In genomic region chr6:30926644-30927043, GRCh38 we compare ENCODE assay signal across 16 cellular contexts. TPM values are rescaled to one million over a fixed set of nuclear protein-coding genes. Genes with fewer than 3 reads are reported as not detected.
DNase-seq lines count a peak whose midpoint lies in the region; ATAC-seq and TF ChIP-seq lines count a peak whose summit lies in the region.
"Had no signal": no experiment of that assay in that cellular context is flagged by ENCODE, and none has a peak within 500 bp of the region (broad histone marks: within the 10 kb centered on the region; RNA-seq: fewer than 3 reads in every experiment).

No MANE protein-coding gene starts in this region.

- H3K56ac ChIP-seq in IMR-90 (ENCODE audit: extremely low read depth, insufficient read depth, low read length): no peak overlapping the region

- H2AK9ac ChIP-seq in IMR-90 (replicated peaks; ENCODE audit: low read depth, low read length, poor library complexity): no peak overlapping the region

- no peak overlapping the region for H3K9ac ChIP-seq in IMR-90 (ENCODE audit: low read depth, low read length)
- H3K9ac ChIP-seq: KMS-11 had no signal

- H3K9me3 ChIP-seq in IMR-90 (ENCODE audit: control insufficient read depth, insufficient read depth, low read length) (peaks cover 4% of the 10 kb centered on the region), tibial nerve (peaks cover 0 to 12% (median 0%) of the 10 kb centered on the region in 4 donors)

- no peak overlapping the region for H3K4ac ChIP-seq in IMR-90 (ENCODE audit: low read depth, low read length)

- H2BK5ac ChIP-seq in IMR-90 (ENCODE audit: low read depth, low read length, poor library complexity, severe bottlenecking): no peak overlapping the region

- H2AFZ ChIP-seq in IMR-90 (replicated peaks; ENCODE audit: low read length, poor library complexity): no peak overlapping the region

- no peak for TF ChIP-seq POLR2A in IMR-90 (IDR thresholded peaks at IDR 0.05; ENCODE audit: low read depth, low read length)
- peak in 1 of 2 donors; percentile 17 for TF ChIP-seq POLR2A in tibial nerve (IDR thresholded peaks at IDR 0.05)

- no peak overlapping the region for H2AK5ac ChIP-seq in IMR-90 (ENCODE audit: low read depth, low read length)

- POLR2A ChIA-PET in IMR-90 (lab: Charles Lee; ENCODE audit: unreplicated experiment): no interaction called here

- CTCF ChIA-PET in IMR-90 (lab: Yijun Ruan, JAX): interaction anchor here (1.2 to 2.8 kb wide), 3 partner anchors 12 to 144 kb away, joined by 3 to 12 read pairs (median 4); partner anchors contain the start of gene VARS2

- intact Hi-C loops in IMR-90 (cut with micrococcal nuclease): no loop called here

- no peaks in the 10 kb centered on the region for H4K20me1 ChIP-seq in IMR-90 (ENCODE audit: insufficient read depth, low read length)

- H3K4me1 ChIP-seq in IMR-90 (ENCODE audit: control insufficient read depth, insufficient read depth, low read length) (no peaks in the 10 kb centered on the region), tibial nerve (peaks cover 0 to 11% (median 0%) of the 10 kb centered on the region in 4 donors)

- H3K4me3 ChIP-seq in IMR-90 (ENCODE audit: insufficient read depth, low read depth, low read length) (no peak overlapping the region), cardiac fibroblast (replicated peaks in 1 of 2; ENCODE audit: low read depth in 2 of 2, low read length in 2 of 2) (no peak overlapping the region), kidney epithelial cell (ENCODE audit: low read depth, low read length) (no peak overlapping the region), tibial nerve (no peak overlapping the region)

- H2BK120ac ChIP-seq in IMR-90 (ENCODE audit: low read depth, low read length): no peak overlapping the region

- no peaks in the 10 kb centered on the region for H3K79me1 ChIP-seq in IMR-90 (ENCODE audit: low read depth in 1 of 2, low read length in 2 of 2)

- peak in 1 of 2 donors; percentile 51 for TF ChIP-seq EP300 in tibial nerve (IDR thresholded peaks at IDR 0.05)

- TF ChIP-seq CTCF in IMR-90 (conservative IDR thresholded peaks at IDR 0.05; ENCODE audit: low read depth, low read length) (no peak), cardiac fibroblast (IDR thresholded peaks at IDR 0.05; ENCODE audit: low read depth, low read length) (no peak), kidney epithelial cell (IDR thresholded peaks at IDR 0.05; ENCODE audit: insufficient read depth, low read length, poor library complexity, severe bottlenecking) (no peak), tibial nerve (IDR thresholded peaks at IDR 0.05) (no peak)

- no peak overlapping the region for H3K14ac ChIP-seq in IMR-90 (replicated peaks; ENCODE audit: low read depth, low read length)

- in situ Hi-C loops in IMR-90 (cut with MboI; ENCODE audit: low sequenced_read_pairs): no loop called here

- no peak overlapping the region for H4K8ac ChIP-seq in IMR-90 (ENCODE audit: low read depth in 2 of 2, low read length in 2 of 2)

- WGBS in IMR-90 (ENCODE audit: extremely low coverage in 2 of 2, insufficient read length in 1 of 2), 2 experiments: no CpG with 5 or more reads among the region's 4 CpGs
- WGBS in tibial nerve, 2 donors: 76 to 90% methylated on average over 4 of the region's 4 CpGs

- peak; percentile 48; the same call in 1 of the 2 replicates for ATAC-seq in IMR-90 (ENCODE audit: low read depth)
- ATAC-seq: activated naive CD8-positive, alpha-beta T cell treated with anti-CD3 and anti-CD28 coated beads, Interleukin-2, amount 50 U/mL, for 24 hours had no signal

- no peaks in the 10 kb centered on the region for H3K9me1 ChIP-seq in IMR-90 (ENCODE audit: insufficient read depth, low read length)

- H3K23ac ChIP-seq in IMR-90 (ENCODE audit: low read depth, low read length): no peak overlapping the region

- H4K91ac ChIP-seq in IMR-90 (ENCODE audit: insufficient read depth, low read depth, low read length): no peak overlapping the region

- H3K36me3 ChIP-seq in IMR-90 (ENCODE audit: control insufficient read depth, insufficient read depth, low read length): peaks cover 20% of the 10 kb centered on the region
- H3K36me3 ChIP-seq in kidney epithelial cell (ENCODE audit: control insufficient read depth, insufficient read depth, low read length): no peaks in the 10 kb centered on the region
- H3K36me3 ChIP-seq in tibial nerve: peaks cover 0 to 75% (median 3%) of the 10 kb centered on the region in 3 donors

- no peak overlapping the region for H4K5ac ChIP-seq in IMR-90 (ENCODE audit: low read depth, low read length)

- BruUV-seq in IMR-90 (replicated peaks; lab: Mats Ljungman, UMichigan): no TSS peak

- no peak overlapping the region for H3K18ac ChIP-seq in IMR-90 (ENCODE audit: low read depth, low read length)

- no peak for DNase-seq in IMR-90
- DNase-seq in cardiac fibroblast (ENCODE audit: low read depth in 2 of 2): peak; percentile 13 to 61
- peak; percentile 78 for DNase-seq in kidney epithelial cell (ENCODE audit: low read depth)
- peak in 1 of 2 donors; percentile 30 for DNase-seq in tibial nerve (ENCODE audit: low spot score in 2 of 2)
- no peak for DNase-seq in NOMO-1 treated with DMSO at 0.1 percent for 48 hours (lab: John Stamatoyannopoulos, UW; ENCODE audit: unreplicated experiment)
- no peak for DNase-seq in nucleus accumbens (lab: John Stamatoyannopoulos, UW)
- no peak for DNase-seq in activated gamma-delta T cell (lab: John Stamatoyannopoulos, UW)
- DNase-seq: activated CD4-positive, CD25-positive, alpha-beta regulatory T cell; activated naive CD8-positive, alpha-beta T cell treated with anti-CD3 and anti-CD28 coated beads, Interleukin-2, amount 50 U/mL, for 24 hours; CD4-positive, alpha-beta memory T cell; effector CD4-positive, alpha-beta T cell; glutamatergic neuron; NCI-H2081; NK-92 treated with Interleukin-12 subunit alpha and Interleukin-12 subunit beta, amount 100 ng/mL, for 24 hours had no signal

- dilution Hi-C loops in IMR-90 (cut with HindIII; ENCODE audit: low sequenced_read_pairs, unreplicated experiment): no loop called here

- TF ChIP-seq RAD21 in IMR-90 (IDR thresholded peaks at IDR 0.05; ENCODE audit: low read length): no peak

- H3K27ac ChIP-seq in IMR-90 (ENCODE audit: insufficient read depth, low read length) (no peak overlapping the region), tibial nerve (peak overlapping the region; percentile 23 to 84 (median 42))
- H3K27ac ChIP-seq: KMS-11 had no signal

- H3K4me2 ChIP-seq in IMR-90 (ENCODE audit: low read depth, low read length): no peak overlapping the region
- H3K4me2 ChIP-seq: KMS-11 had no signal

- no peak overlapping the region for H2BK20ac ChIP-seq in IMR-90 (ENCODE audit: low read depth, low read length)

- H2BK15ac ChIP-seq in IMR-90 (ENCODE audit: low read depth, low read length): no peak overlapping the region

- peaks cover 9% of the 10 kb centered on the region; the same call in 1 of the 2 replicates for H3K27me3 ChIP-seq in IMR-90 (ENCODE audit: control insufficient read depth, insufficient read depth, low read length)
- no peaks in the 10 kb centered on the region for H3K27me3 ChIP-seq in kidney epithelial cell (ENCODE audit: control insufficient read depth, insufficient read depth, low read length)
- no peaks in the 10 kb centered on the region for H3K27me3 ChIP-seq in tibial nerve

TF ChIP-seq in IMR-90, 13 proteins besides CTCF, POLR2A, EP300 and RAD21 (continues in another document):
- TF ChIP-seq NFE2L2 (IDR thresholded peaks at IDR 0.05; ENCODE audit: low read depth, low read length): no peak
- no peak for TF ChIP-seq ELK1 (IDR thresholded peaks at IDR 0.05; ENCODE audit: borderline replicate concordance, low read depth, low read length)
- TF ChIP-seq CHD1 (IDR thresholded peaks at IDR 0.05; ENCODE audit: low read depth, low read length): no peak
- no peak for TF ChIP-seq RCOR1 (IDR thresholded peaks at IDR 0.05; ENCODE audit: insufficient replicate concordance, low read length)
- TF ChIP-seq MAZ (IDR thresholded peaks at IDR 0.05; ENCODE audit: borderline replicate concordance, low read depth, low read length): no peak

RNA-seq across cellular contexts. Expression of gene SFTA2, which starts 5.3 kb away (rescaled TPM):
- not detected in 2 replicates for total RNA-seq in IMR-90 (2012; rRNA removed)
- not detected in 2 replicates for polyA plus RNA-seq in IMR-90 (2012; rRNA removed)
- polyA plus RNA-seq in IMR-90 (2012; cell fraction: cytosol; rRNA removed): not detected in 2 replicates
- polyA plus RNA-seq in IMR-90 (2012; cell fraction: nucleus; rRNA removed; ENCODE audit: low replicate concordance): not detected in 2 replicates
- 1.0 TPM in 1 of 2 replicates, not detected in the other for total RNA-seq in kidney epithelial cell
- total RNA-seq in tibial nerve: not detected
- total RNA-seq: subcutaneous adipose tissue had no signal
- polyA plus RNA-seq: CD4-positive, alpha-beta memory T cell had no signal

RNA-seq across cellular contexts. Expression of gene VARS2, which starts 12.6 kb away (rescaled TPM):
- total RNA-seq in IMR-90 (2012; rRNA removed) (6.9 and 7.2 TPM in 2 replicates), kidney epithelial cell (34.7 and 37.7 TPM in 2 replicates), tibial nerve (10 to 100 TPM; 22.6 to 26.2 (median 24.7) TPM)
- polyA plus RNA-seq in IMR-90 (2012; rRNA removed): 13.3 and 14.0 TPM in 2 replicates
- polyA plus RNA-seq in IMR-90 (2012; cell fraction: cytosol; rRNA removed): 5.5 and 6.7 TPM in 2 replicates
- 98.4 and 123 TPM in 2 replicates for polyA plus RNA-seq in IMR-90 (2012; cell fraction: nucleus; rRNA removed; ENCODE audit: low replicate concordance)

RNA-seq across cellular contexts. Expression of gene MUCL3, which starts 14.1 kb away (rescaled TPM):
- total RNA-seq in IMR-90 (2012; rRNA removed) (not detected in 2 replicates), kidney epithelial cell (not detected in 2 replicates), tibial nerve (under 1 TPM in 1 of 4 donors, not detected in 3; under 0.01 TPM)
- polyA plus RNA-seq in IMR-90 (2012; rRNA removed): not detected in 2 replicates
- not detected in 2 replicates for polyA plus RNA-seq in IMR-90 (2012; cell fraction: cytosol; rRNA removed)
- not detected in 2 replicates for polyA plus RNA-seq in IMR-90 (2012; cell fraction: nucleus; rRNA removed; ENCODE audit: low replicate concordance)
- total RNA-seq: CD4-positive, alpha-beta memory T cell; subcutaneous adipose tissue had no signal
- polyA plus RNA-seq: CD4-positive, alpha-beta memory T cell had no signal

RNA-seq across cellular contexts. Expression of gene GTF2H4, which starts 18.6 kb away (rescaled TPM):
- 6.9 and 13.4 TPM in 2 replicates for total RNA-seq in IMR-90 (2012; rRNA removed)
- polyA plus RNA-seq in IMR-90 (2012; rRNA removed): 29.5 and 30.8 TPM in 2 replicates
- polyA plus RNA-seq in IMR-90 (2012; cell fraction: cytosol; rRNA removed): 19.0 and 20.5 TPM in 2 replicates
- polyA plus RNA-seq in IMR-90 (2012; cell fraction: nucleus; rRNA removed; ENCODE audit: low replicate concordance): 90.6 and 118 TPM in 2 replicates
- 23.0 and 27.7 TPM in 2 replicates for total RNA-seq in kidney epithelial cell
- total RNA-seq in tibial nerve: 10 to 100 TPM in 2 of 4 donors, 1 to 10 TPM in 2; 2.2 to 25.2 (median 10.1) TPM

RNA-seq across cellular contexts. Expression of gene DDR1, which starts 42.3 kb away (rescaled TPM):
- total RNA-seq in IMR-90 (2012; rRNA removed): 5.6 and 6.7 TPM in 2 replicates
- 17.8 and 19.6 TPM in 2 replicates for polyA plus RNA-seq in IMR-90 (2012; rRNA removed)
- 15.6 and 26.4 TPM in 2 replicates for polyA plus RNA-seq in IMR-90 (2012; cell fraction: cytosol; rRNA removed)
- polyA plus RNA-seq in IMR-90 (2012; cell fraction: nucleus; rRNA removed; ENCODE audit: low replicate concordance): 56.9 and 61.7 TPM in 2 replicates
- total RNA-seq in kidney epithelial cell: 171 and 173 TPM in 2 replicates
- total RNA-seq in tibial nerve: 10 to 100 TPM; 36.7 to 60.1 (median 39.8) TPM

Comparison
In these comparisons a context has a peak if more than half of its experiments do, and no peak if none do; other contexts are left out.
1. DNase-seq: peak in cardiac fibroblast (2 of 2) and kidney epithelial cell (single experiment); none in IMR-90 (single experiment), NOMO-1 treated with DMSO at 0.1 percent for 48 hours (single experiment), nucleus accumbens (0 of 56) and activated gamma-delta T cell (single experiment).